7 cellular contexts compared by ENCODE assay signal in the genomic region with DNA sequence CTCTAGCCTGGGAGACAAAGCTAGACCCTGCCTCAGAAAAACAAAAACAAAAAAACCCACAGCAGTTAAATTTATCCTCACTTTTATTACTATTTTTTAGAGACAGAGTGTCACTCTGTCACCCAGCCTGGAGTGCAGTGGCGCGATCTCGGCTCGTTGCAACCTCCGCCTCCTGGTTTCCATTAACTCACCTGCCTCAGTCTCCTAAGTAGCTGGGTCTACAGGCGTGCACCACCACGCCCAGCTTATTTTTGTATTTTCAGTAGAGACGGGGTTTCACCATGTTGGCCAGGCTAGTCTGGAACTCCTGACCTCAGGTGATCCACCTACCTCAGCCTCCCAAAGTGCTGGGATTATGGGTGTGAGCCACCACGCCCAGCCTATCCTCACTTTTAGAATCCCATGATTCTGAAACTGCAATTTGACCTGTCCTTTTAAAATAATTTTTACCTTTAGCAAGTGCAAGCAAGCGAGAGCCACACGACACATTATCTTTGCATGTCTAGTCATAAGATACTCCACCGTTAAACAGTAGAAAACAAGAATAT. TPM values are rescaled to one million over a fixed set of nuclear protein-coding genes. Genes with fewer than 3 reads are reported as not detected.
A peak's percentile ranks its signal among the peaks of the same experiment; 100 is the strongest.
DNase-seq lines count a peak whose midpoint lies in the region; ATAC-seq, FAIRE-seq and TF ChIP-seq lines count a peak whose summit lies in the region.
"Not testable (repeated sequence)": the region's sequence is repeated elsewhere in the genome, so short reads cannot be mapped to it uniquely, and the experiment has no call there.

No MANE protein-coding gene starts in this region.

- DNase-seq in GM06990 (ENCODE audit: extremely low read depth, insufficient read length); LNCaP clone FGC (ENCODE audit: low read depth); WTC11 (ENCODE audit: low spot score); keratinocyte (ENCODE audit: low read depth, low spot score); osteoblast (ENCODE audit: insufficient read length, low spot score, missing footprints): not testable (repeated sequence)

- FAIRE-seq in keratinocyte (lab: Jason Lieb, UNC): not testable (repeated sequence)

- H2AFZ ChIP-seq in keratinocyte (ENCODE audit: control insufficient read depth, low read length); osteoblast (ENCODE audit: low read length): not testable (repeated sequence)

- peak overlapping the region; percentile 87 for H3K4me3 Mint-ChIP-seq in WTC11
- peak overlapping the region; percentile 99 for H3K4me3 Mint-ChIP-seq in activated naive CD8-positive, alpha-beta T cell

- POLR2A ChIA-PET in WTC11 (lab: Charles Lee): interaction anchor here (0.6 to 2.0 kb wide), 3 partner anchors 14 to 15 kb away, joined by 3 to 5 read pairs (median 3); no protein-coding TSS in a partner anchor

- CTCF ChIA-PET in WTC11 (lab: Charles Lee): interaction anchor here (0.6 to 4.7 kb wide), 6 partner anchors 10 to 296 kb away, joined by 4 to 19 read pairs (median 6); no protein-coding TSS in a partner anchor

- not testable (repeated sequence) for H3K9me3 ChIP-seq in endocrine pancreas (ENCODE audit: control insufficient read depth, low read length); keratinocyte (ENCODE audit: control insufficient read depth, low read depth, low read length); osteoblast (ENCODE audit: low read depth, low read length)

- ATAC-seq in WTC11: not testable (repeated sequence)

- H3K4me2 ChIP-seq in keratinocyte (ENCODE audit: control insufficient read depth, extremely low read depth, insufficient read depth, low read depth, low read length) (peak overlapping the region; percentile 91), osteoblast (ENCODE audit: insufficient read depth, low read length) (peak overlapping the region; percentile 97)

- not testable (repeated sequence) for H3K27me3 Mint-ChIP-seq in WTC11 (ENCODE audit: low read depth); activated naive CD8-positive, alpha-beta T cell

- H3K36me3 ChIP-seq in GM06990 (ENCODE audit: control insufficient read depth, insufficient read depth, low read length); endocrine pancreas (ENCODE audit: control insufficient read depth, insufficient read depth, low read length); keratinocyte (ENCODE audit: control insufficient read depth in 2 of 2, extremely low read depth in 1 of 2, insufficient read depth in 2 of 2, low read length in 2 of 2); osteoblast (ENCODE audit: insufficient read depth, low read length): not testable (repeated sequence)

- not testable (repeated sequence) for H3K9me3 Mint-ChIP-seq in WTC11; activated naive CD8-positive, alpha-beta T cell (ENCODE audit: low read depth)

- not testable (repeated sequence) for TF ChIP-seq CTCF in GM06990 (IDR thresholded peaks at IDR 0.05; ENCODE audit: insufficient read depth, low read length, poor library complexity, severe bottlenecking); LNCaP clone FGC (IDR thresholded peaks at IDR 0.05; ENCODE audit: control insufficient read depth, extremely low read depth, insufficient read depth); WTC11 (IDR thresholded peaks at IDR 0.05); keratinocyte (optimal IDR thresholded peaks at IDR 0.05 in 1 of 3, IDR thresholded peaks at IDR 0.05 in 1 of 3, conservative IDR thresholded peaks at IDR 0.05 in 1 of 3; ENCODE audit: extremely low read depth in 1 of 3, insufficient read depth in 2 of 3, low read length in 3 of 3); osteoblast (IDR thresholded peaks at IDR 0.05; ENCODE audit: extremely low read depth, low read depth, low read length)

- H3K79me2 ChIP-seq in keratinocyte (ENCODE audit: control insufficient read depth, insufficient read depth, low read length) (peaks cover 76% of the 10 kb centered on the region), osteoblast (ENCODE audit: insufficient read depth, low read length) (peaks cover 83% of the 10 kb centered on the region)

- H3K27ac ChIP-seq in keratinocyte (ENCODE audit: control insufficient read depth, insufficient read depth, low read length); osteoblast (ENCODE audit: low read depth, low read length): not testable (repeated sequence)

- H3K27me3 ChIP-seq in GM06990 (replicated peaks; ENCODE audit: control insufficient read depth, insufficient read depth, low read length); endocrine pancreas (ENCODE audit: control insufficient read depth, insufficient read depth, low read length); keratinocyte (ENCODE audit: control insufficient read depth, extremely low read depth, insufficient read depth, low read length); osteoblast (ENCODE audit: insufficient read depth, low read length): not testable (repeated sequence)

- not testable (repeated sequence) for H3K9ac ChIP-seq in endocrine pancreas (ENCODE audit: control insufficient read depth, insufficient read depth, low read length); keratinocyte (ENCODE audit: control insufficient read depth, extremely low read depth, insufficient read depth, low read length)

- peaks cover 11% of the 10 kb centered on the region for H3K4me1 ChIP-seq in endocrine pancreas (ENCODE audit: control insufficient read depth, insufficient read depth, low read length)
- H3K4me1 ChIP-seq in keratinocyte (ENCODE audit: control insufficient read depth, extremely low read depth, insufficient read depth, low read length): not testable (repeated sequence)
- peaks cover 15% of the 10 kb centered on the region for H3K4me1 ChIP-seq in osteoblast (ENCODE audit: insufficient read depth, low read length)

- H3K27ac Mint-ChIP-seq in WTC11: peak overlapping the region; percentile 97
- peak overlapping the region; percentile 99 for H3K27ac Mint-ChIP-seq in activated naive CD8-positive, alpha-beta T cell

- not testable (repeated sequence) for H4K20me1 ChIP-seq in keratinocyte (ENCODE audit: control insufficient read depth, extremely low read depth, insufficient read depth, low read length)
- peaks cover 33% of the 10 kb centered on the region for H4K20me1 ChIP-seq in osteoblast (ENCODE audit: insufficient read depth, low read length)

- H3K9me1 ChIP-seq in keratinocyte (ENCODE audit: control insufficient read depth, extremely low read depth, insufficient read depth, low read length): not testable (repeated sequence)

- H3K4me3 ChIP-seq in GM06990 (replicated peaks; ENCODE audit: low read depth, low read length): peak overlapping the region; percentile 72
- H3K4me3 ChIP-seq in LNCaP clone FGC (ENCODE audit: low read depth, low read length): peak overlapping the region; percentile 74; the same call in 1 of the 2 replicates
- H3K4me3 ChIP-seq in endocrine pancreas (ENCODE audit: control insufficient read depth, insufficient read depth, low read length): peak overlapping the region; percentile 98
- peak overlapping the region in 2 of 3 experiments; percentile 14 to 72 for H3K4me3 ChIP-seq in keratinocyte (ENCODE audit: control insufficient read depth in 2 of 3, extremely low read depth in 1 of 3, insufficient read depth in 2 of 3, low read depth in 1 of 3, low read length in 3 of 3)
- peak overlapping the region; percentile 95 for H3K4me3 ChIP-seq in osteoblast (ENCODE audit: insufficient read depth, low read length)

- H3K4me1 Mint-ChIP-seq in WTC11: peaks cover 37% of the 10 kb centered on the region
- peaks cover 53% of the 10 kb centered on the region for H3K4me1 Mint-ChIP-seq in activated naive CD8-positive, alpha-beta T cell (ENCODE audit: low read depth)

- dilution Hi-C loops in keratinocyte (cut with MboI; ENCODE audit: extremely low pct_ligation_motif_present, low sequenced_read_pairs): not testable (repeated sequence)

- peaks cover 12% of the 10 kb centered on the region for H3K36me3 Mint-ChIP-seq in WTC11
- not testable (repeated sequence) for H3K36me3 Mint-ChIP-seq in activated naive CD8-positive, alpha-beta T cell

RNA-seq across cellular contexts. Expression of gene YY1, which starts 2.6 kb away (rescaled TPM):
- total RNA-seq in WTC11 (2021): 78.8 to 83.1 TPM (median 81.9 TPM) in 3 replicates
- 34.9 to 65.6 TPM (median 38.3 TPM) in 3 replicates for polyA plus RNA-seq in keratinocyte
- polyA plus RNA-seq in keratinocyte (2011; ENCODE audit: low read depth): 168 TPM
- polyA plus RNA-seq in keratinocyte (2011; cell fraction: cytosol; rRNA removed): 36.2 and 61.6 TPM in 2 replicates
- 39.4 and 52.3 TPM in 2 replicates for polyA plus RNA-seq in keratinocyte (2011; cell fraction: nucleus; rRNA removed)
- polyA plus RNA-seq in keratinocyte (2012; ENCODE audit: low replicate concordance): 42.1 and 62.3 TPM in 2 replicates
- 16.4 to 31.7 TPM (median 28.0 TPM) in 3 replicates for polyA minus RNA-seq in keratinocyte
- 28.0 TPM for polyA minus RNA-seq in keratinocyte (2011; cell fraction: cytosol; rRNA and poly(A)+ RNA removed)
- 21.8 and 31.6 TPM in 2 replicates for polyA minus RNA-seq in keratinocyte (2011; cell fraction: nucleus; rRNA and poly(A)+ RNA removed)
- total RNA-seq in osteoblast: 45.2 and 47.1 TPM in 2 replicates

Comparison
In these comparisons a context has a peak if more than half of its experiments do, and no peak if none do; other contexts are left out.
1. H3K4me3 ChIP-seq: peak in every context shown above with its lines; median percentile 98 in endocrine pancreas; 95 in osteoblast; 74 in LNCaP clone FGC; 72 in GM06990; 43 in keratinocyte.